In the genomic region with DNA sequence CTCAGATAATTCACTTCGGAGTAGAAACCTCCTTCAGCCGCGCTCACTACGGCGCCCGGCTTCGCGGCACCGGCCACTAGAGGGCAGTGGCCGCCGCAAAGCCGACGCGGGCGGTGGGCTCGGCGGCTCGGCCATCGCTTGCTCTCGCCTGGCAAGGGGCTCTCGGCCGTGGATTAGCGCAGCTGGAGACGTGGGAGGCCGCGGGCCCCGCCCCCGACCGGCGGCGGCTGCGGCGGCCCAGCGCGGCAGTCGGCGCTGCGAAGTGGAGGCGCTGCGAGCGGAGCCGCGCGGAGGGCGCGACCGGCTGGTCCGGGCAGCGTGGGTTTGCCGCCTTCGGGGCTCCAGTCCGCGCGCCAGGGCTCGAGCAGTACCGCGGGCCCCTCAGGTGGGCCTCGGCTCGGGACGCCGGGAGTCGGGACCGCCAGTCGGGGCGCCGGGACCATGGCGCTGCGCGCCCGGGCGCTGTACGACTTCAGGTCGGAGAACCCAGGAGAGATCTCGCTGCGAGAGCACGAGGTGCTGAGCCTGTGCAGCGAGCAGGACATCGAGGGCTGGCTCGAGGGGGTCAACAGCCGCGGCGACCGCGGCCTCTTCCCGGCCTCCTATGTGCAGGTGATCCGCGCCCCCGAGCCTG, we compare ENCODE assay signal across 8 cellular contexts. TPM values are rescaled to one million over a fixed set of nuclear protein-coding genes. Genes with fewer than 3 reads are reported as not detected.
A peak's percentile ranks its signal among the peaks of the same experiment; 100 is the strongest.
DNase-seq lines count a peak whose midpoint lies in the region; ATAC-seq and TF ChIP-seq lines count a peak whose summit lies in the region.

A gene with protein sequence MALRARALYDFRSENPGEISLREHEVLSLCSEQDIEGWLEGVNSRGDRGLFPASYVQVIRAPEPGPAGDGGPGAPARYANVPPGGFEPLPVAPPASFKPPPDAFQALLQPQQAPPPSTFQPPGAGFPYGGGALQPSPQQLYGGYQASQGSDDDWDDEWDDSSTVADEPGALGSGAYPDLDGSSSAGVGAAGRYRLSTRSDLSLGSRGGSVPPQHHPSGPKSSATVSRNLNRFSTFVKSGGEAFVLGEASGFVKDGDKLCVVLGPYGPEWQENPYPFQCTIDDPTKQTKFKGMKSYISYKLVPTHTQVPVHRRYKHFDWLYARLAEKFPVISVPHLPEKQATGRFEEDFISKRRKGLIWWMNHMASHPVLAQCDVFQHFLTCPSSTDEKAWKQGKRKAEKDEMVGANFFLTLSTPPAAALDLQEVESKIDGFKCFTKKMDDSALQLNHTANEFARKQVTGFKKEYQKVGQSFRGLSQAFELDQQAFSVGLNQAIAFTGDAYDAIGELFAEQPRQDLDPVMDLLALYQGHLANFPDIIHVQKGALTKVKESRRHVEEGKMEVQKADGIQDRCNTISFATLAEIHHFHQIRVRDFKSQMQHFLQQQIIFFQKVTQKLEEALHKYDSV (plus strand): TSS at position 248 of the 634 bp plus-strand sequence. CDS start 194 bp downstream, at position 442.

- CTCF ChIA-PET in activated B cell treated with CpG ODN at 0.5 μM for 24 hours (lab: Charles Lee), result interaction anchor here (0.6 to 6.8 kb wide), 37 partner anchors 12 to 642 kb away, joined by 3 to 160 read pairs (median 4); a partner anchor contains a TSS

- H3K36me3 Mint-ChIP-seq in activated B cell treated with CpG ODN at 0.5 μM for 24 hours (ENCODE audit: low read depth), result peaks cover 30% of the 10 kb centered on the region

- TF ChIP-seq CTCF in activated B cell treated with CpG ODN at 0.5 μM for 24 hours (IDR thresholded peaks at IDR 0.05) (peak; percentile 60), cardiac fibroblast (IDR thresholded peaks at IDR 0.05; ENCODE audit: low read depth, low read length) (peak; percentile 66)

- H3K27ac Mint-ChIP-seq in activated B cell treated with CpG ODN at 0.5 μM for 24 hours, result peak within 1 kb of the TSS; percentile 50

- DNase-seq in AG08395 (ENCODE audit: low spot score), result peak; percentile 91
- peak; percentile 77 for DNase-seq in NCI-H2196 (lab: John Stamatoyannopoulos, UW; ENCODE audit: unreplicated experiment)
- DNase-seq in activated B cell treated with CpG ODN at 0.5 μM for 24 hours, result peak; percentile 92
- peak; percentile 92 to 97 for DNase-seq in cardiac fibroblast (ENCODE audit: low read depth in 2 of 2)
- DNase-seq in islet precursor cell, result peak; percentile 94
- DNase-seq in stimulated activated CD4-positive, alpha-beta T cell treated with anti-CD3 and anti-CD28 coated beads, Interleukin-12 subunit alpha, Interleukin-12 subunit beta, amount 100 ng/mL, for 4 hours, result peak; percentile 87

- H3K4me1 Mint-ChIP-seq in activated B cell treated with CpG ODN at 0.5 μM for 24 hours, result peaks cover 25% of the 10 kb centered on the region

- peak within 1 kb of the TSS; percentile 65 to 77 for H3K4me3 ChIP-seq in cardiac fibroblast (replicated peaks in 1 of 2; ENCODE audit: low read depth in 2 of 2, low read length in 2 of 2)

- ATAC-seq in GM18873 (IDR thresholded peaks at IDR 0.05; ENCODE audit: low FRiP score, unreplicated experiment) (peak; percentile 83), HG03135 (IDR thresholded peaks at IDR 0.05; ENCODE audit: unreplicated experiment) (peak; percentile 94), activated B cell treated with CpG ODN at 0.5 μM for 24 hours (ENCODE audit: low read depth) (peak; percentile 88)

- intact Hi-C loops in activated B cell treated with CpG ODN at 0.5 μM for 24 hours (cut with micrococcal nuclease), result loop anchor here (1.0 to 10.0 kb wide), 14 partner anchors 75 to 1720 kb away; a partner anchor contains a TSS

- POLR2A ChIA-PET in activated B cell treated with CpG ODN at 0.5 μM for 24 hours (lab: Charles Lee), result interaction anchor here (0.6 to 3.6 kb wide), 11 partner anchors 29 to 354 kb away, joined by 3 to 26 read pairs (median 5); no protein-coding TSS in a partner anchor

- no peaks in the 10 kb centered on the region for H3K27me3 Mint-ChIP-seq in activated B cell treated with CpG ODN at 0.5 μM for 24 hours

- H3K9me3 Mint-ChIP-seq in activated B cell treated with CpG ODN at 0.5 μM for 24 hours, result no peaks in the 10 kb centered on the region

- peak within 1 kb of the TSS; percentile 86 for H3K4me3 Mint-ChIP-seq in activated B cell treated with CpG ODN at 0.5 μM for 24 hours

RNA-seq across cellular contexts. Expression of the gene that starts here (rescaled TPM):
- total RNA-seq in activated B cell treated with CpG ODN at 0.5 μM for 24 hours, result 59.2 and 63.4 TPM in 2 replicates

Comparison
In these comparisons a context has a peak if more than half of its experiments do, and no peak if none do; other contexts are left out.
1. Peak in every context shown above with its lines: DNase-seq, ATAC-seq and H3K4me3 ChIP-seq.